8 cellular contexts compared by ENCODE assay signal in genomic region chr2:61017003-61017555, GRCh38. TPM values are rescaled to one million over a fixed set of nuclear protein-coding genes. Genes with fewer than 3 reads are reported as not detected.
DNase-seq lines count a peak whose midpoint lies in the region; ATAC-seq, FAIRE-seq and TF ChIP-seq lines count a peak whose summit lies in the region.

No MANE protein-coding gene starts in this region.

- peak overlapping the region; percentile 71 for H3K9ac ChIP-seq in DND-41 (ENCODE audit: low read depth, low read length)

- no peaks in the 10 kb centered on the region for H3K9me3 ChIP-seq in DND-41 (ENCODE audit: insufficient read depth, low read length, severe bottlenecking)

- peak overlapping the region; percentile 96 for H3K27ac ChIP-seq in DND-41 (ENCODE audit: low read length)

- peak; percentile 74 for ATAC-seq in DND-41 (ENCODE audit: insufficient read depth, low read depth)
- peak; percentile 56 for ATAC-seq in GM21737 (IDR thresholded peaks at IDR 0.05; ENCODE audit: unreplicated experiment)
- ATAC-seq in activated T-helper 17 cell treated with anti-CD3 and anti-CD28 coated beads, Interleukin-2, amount 50 U/mL, for 72 hours (replicated peaks) = peak; percentile 68

- peaks cover 62% of the 10 kb centered on the region for H3K79me2 ChIP-seq in DND-41 (ENCODE audit: insufficient read depth, low read length)

- peak overlapping the region; percentile 96 for H3K27ac Mint-ChIP-seq in activated T-helper 17 cell treated with anti-CD3 and anti-CD28 coated beads, Interleukin-2, amount 50 U/mL, for 72 hours
- H3K27ac Mint-ChIP-seq in nephron = peak overlapping the region; percentile 99
- H3K27ac Mint-ChIP-seq in stimulated activated naive CD8-positive, alpha-beta T cell treated with anti-CD3 and anti-CD28 coated beads, Interleukin-15, Interleukin-2, amounts not matched to agents 100 ng/mL and 50 ng/mL, for 24 hours = peak overlapping the region; percentile 93

- no peaks in the 10 kb centered on the region for H3K27me3 ChIP-seq in DND-41 (ENCODE audit: insufficient read depth, low read length, poor library complexity)

- H3K36me3 Mint-ChIP-seq in activated T-helper 17 cell treated with anti-CD3 and anti-CD28 coated beads, Interleukin-2, amount 50 U/mL, for 72 hours (ENCODE audit: low read depth) = peaks cover 25% of the 10 kb centered on the region
- peaks cover 24% of the 10 kb centered on the region for H3K36me3 Mint-ChIP-seq in nephron (ENCODE audit: low read depth)
- H3K36me3 Mint-ChIP-seq in stimulated activated naive CD8-positive, alpha-beta T cell treated with anti-CD3 and anti-CD28 coated beads, Interleukin-15, Interleukin-2, amounts not matched to agents 100 ng/mL and 50 ng/mL, for 24 hours (ENCODE audit: low read depth) = peaks cover 14% of the 10 kb centered on the region

- peak overlapping the region; percentile 98 for H2AFZ ChIP-seq in DND-41 (ENCODE audit: low read depth, low read length)

- peak overlapping the region; percentile 75 for H3K4me2 ChIP-seq in DND-41 (ENCODE audit: insufficient read depth, low read length)

- peaks cover 35% of the 10 kb centered on the region for H3K4me1 ChIP-seq in DND-41 (ENCODE audit: insufficient read depth, low read length)

- peaks cover 6% of the 10 kb centered on the region; the same call in 1 of the 2 replicates for H4K20me1 ChIP-seq in DND-41 (ENCODE audit: insufficient read depth, low read length)

- H3K36me3 ChIP-seq in DND-41 (ENCODE audit: insufficient read depth, low read length) = peaks cover 13% of the 10 kb centered on the region

- FAIRE-seq in RCC 7860 (lab: Jason Lieb, UNC) = no peak

- DNase-seq in DND-41 (peak; percentile 78), KG1 (lab: John Stamatoyannopoulos, UW) (peak; percentile 87), RCC 7860 (ENCODE audit: low spot score) (peak; percentile 58), fibroblast of the aortic adventitia (ENCODE audit: low read depth) (peak; percentile 77)

- H3K4me1 Mint-ChIP-seq in activated T-helper 17 cell treated with anti-CD3 and anti-CD28 coated beads, Interleukin-2, amount 50 U/mL, for 72 hours = peaks cover 20% of the 10 kb centered on the region
- H3K4me1 Mint-ChIP-seq in nephron = peaks cover 18% of the 10 kb centered on the region
- H3K4me1 Mint-ChIP-seq in stimulated activated naive CD8-positive, alpha-beta T cell treated with anti-CD3 and anti-CD28 coated beads, Interleukin-15, Interleukin-2, amounts not matched to agents 100 ng/mL and 50 ng/mL, for 24 hours (ENCODE audit: low read depth) = peaks cover 72% of the 10 kb centered on the region

- no peaks in the 10 kb centered on the region for H3K27me3 Mint-ChIP-seq in activated T-helper 17 cell treated with anti-CD3 and anti-CD28 coated beads, Interleukin-2, amount 50 U/mL, for 72 hours
- no peaks in the 10 kb centered on the region for H3K27me3 Mint-ChIP-seq in nephron (ENCODE audit: low read depth)
- no peaks in the 10 kb centered on the region for H3K27me3 Mint-ChIP-seq in stimulated activated naive CD8-positive, alpha-beta T cell treated with anti-CD3 and anti-CD28 coated beads, Interleukin-15, Interleukin-2, amounts not matched to agents 100 ng/mL and 50 ng/mL, for 24 hours

- no peaks in the 10 kb centered on the region for H3K9me3 Mint-ChIP-seq in activated T-helper 17 cell treated with anti-CD3 and anti-CD28 coated beads, Interleukin-2, amount 50 U/mL, for 72 hours
- H3K9me3 Mint-ChIP-seq in nephron = peaks cover 7% of the 10 kb centered on the region
- no peaks in the 10 kb centered on the region for H3K9me3 Mint-ChIP-seq in stimulated activated naive CD8-positive, alpha-beta T cell treated with anti-CD3 and anti-CD28 coated beads, Interleukin-15, Interleukin-2, amounts not matched to agents 100 ng/mL and 50 ng/mL, for 24 hours

- TF ChIP-seq CTCF in DND-41 (IDR thresholded peaks at IDR 0.05; ENCODE audit: borderline replicate concordance, extremely low read depth, low read length, poor library complexity, severe bottlenecking) = no peak
- no peak for TF ChIP-seq CTCF in fibroblast of the aortic adventitia (IDR thresholded peaks at IDR 0.05; ENCODE audit: insufficient read depth, low read length)
- TF ChIP-seq CTCF in nephron (IDR thresholded peaks at IDR 0.05; ENCODE audit: unreplicated experiment in 3 of 3) = no peak

- peak overlapping the region; percentile 99 for H3K4me3 Mint-ChIP-seq in activated T-helper 17 cell treated with anti-CD3 and anti-CD28 coated beads, Interleukin-2, amount 50 U/mL, for 72 hours
- peak overlapping the region; percentile 95 to 99 (median 99) for H3K4me3 Mint-ChIP-seq in nephron
- peak overlapping the region; percentile 96 for H3K4me3 Mint-ChIP-seq in stimulated activated naive CD8-positive, alpha-beta T cell treated with anti-CD3 and anti-CD28 coated beads, Interleukin-15, Interleukin-2, amounts not matched to agents 100 ng/mL and 50 ng/mL, for 24 hours

- H3K4me3 ChIP-seq in DND-41 (ENCODE audit: low read depth in 1 of 2, low read length in 2 of 2) (peak overlapping the region; percentile 66 to 79), fibroblast of the aortic adventitia (ENCODE audit: low read depth, low read length) (peak overlapping the region; percentile 94)

RNA-seq across cellular contexts. Expression of gene PEX13, which starts 0.4 kb away (rescaled TPM):
- 10 to 100 TPM; 17.1 to 25.1 TPM for total RNA-seq in activated T-helper 17 cell treated with anti-CD3 and anti-CD28 coated beads, Interleukin-2, amount 50 U/mL, for 72 hours
- 13.7 and 26.8 TPM in 2 replicates for total RNA-seq in fibroblast of the aortic adventitia (ENCODE audit: low replicate concordance)

RNA-seq across cellular contexts. Expression of gene PUS10, which starts 1.0 kb away (rescaled TPM):
- 1 to 10 TPM; 5.1 to 5.7 TPM for total RNA-seq in activated T-helper 17 cell treated with anti-CD3 and anti-CD28 coated beads, Interleukin-2, amount 50 U/mL, for 72 hours
- total RNA-seq in fibroblast of the aortic adventitia (ENCODE audit: low replicate concordance) = 7.7 and 8.8 TPM in 2 replicates

RNA-seq across cellular contexts. Expression of gene SANBR, which starts 48.6 kb away (rescaled TPM):
- total RNA-seq in activated T-helper 17 cell treated with anti-CD3 and anti-CD28 coated beads, Interleukin-2, amount 50 U/mL, for 72 hours = 1 to 10 TPM; 4.0 to 6.1 TPM
- total RNA-seq in fibroblast of the aortic adventitia (ENCODE audit: low replicate concordance) = 17.4 and 20.4 TPM in 2 replicates

Comparison
In these comparisons a context has a peak if more than half of its experiments do, and no peak if none do; other contexts are left out.
1. Peak in every context shown above with its lines: DNase-seq, ATAC-seq, H3K4me3 ChIP-seq and H3K27ac ChIP-seq.